Comparison of ENCODE assay signal across 8 cellular contexts in genomic region chr4:107719927-107720722, GRCh38. TPM values are rescaled to one million over a fixed set of nuclear protein-coding genes. Genes with fewer than 3 reads are reported as not detected.
A peak's percentile ranks its signal among the peaks of the same experiment; 100 is the strongest.
DNase-seq lines count a peak whose midpoint lies in the region; ATAC-seq, FAIRE-seq and TF ChIP-seq lines count a peak whose summit lies in the region.

PAPSS1 (minus strand) TSS chr4:107720234; CDS start chr4:107720179, 55 bp downstream.

- peak within 1 kb of the TSS; percentile 94 for H2AFZ ChIP-seq in fibroblast of lung (ENCODE audit: low read length)

- no peaks in the 10 kb centered on the region for H4K20me1 ChIP-seq in fibroblast of lung (ENCODE audit: control insufficient read depth, extremely low read depth, insufficient read depth, low read length)

- peak within 1 kb of the TSS; percentile 90 for H3K27ac ChIP-seq in RWPE1
- peak within 1 kb of the TSS; percentile 50 for H3K27ac ChIP-seq in fibroblast of lung (ENCODE audit: insufficient read depth, low read length)
- peak within 1 kb of the TSS; percentile 78 for H3K27ac ChIP-seq in naive thymus-derived CD4-positive, alpha-beta T cell (ENCODE audit: low read depth, low read length)

- intact Hi-C loops in naive thymus-derived CD4-positive, alpha-beta T cell (cut with micrococcal nuclease) = loop anchor here (1.0 to 10.0 kb wide), 16 partner anchors 17 to 1931 kb away; partner anchors contain the start of genes AIMP1 (in 2 of the 2), CYP2U1 (in 2 of the 2), HADH (in 2 of the 2) and MCUB (in 2 of the 2)

- H3K27ac Mint-ChIP-seq in activated T-helper 17 cell treated with anti-CD3 and anti-CD28 coated beads, Interleukin-2, amount 50 U/mL, for 72 hours = peak within 1 kb of the TSS; percentile 93
- peak within 1 kb of the TSS; percentile 93 to 99 (median 95) for H3K27ac Mint-ChIP-seq in naive thymus-derived CD4-positive, alpha-beta T cell
- peak within 1 kb of the TSS; percentile 83 for H3K27ac Mint-ChIP-seq in stimulated activated memory B cell treated with anti-CD40 and anti-IgM and Interleukin-4, amounts not matched to agents 10 μg/mL and 1 μg/mL and 100 μg/mL, for 72 hours

- peaks cover 6% of the 10 kb centered on the region for H3K36me3 Mint-ChIP-seq in activated T-helper 17 cell treated with anti-CD3 and anti-CD28 coated beads, Interleukin-2, amount 50 U/mL, for 72 hours (ENCODE audit: low read depth)
- H3K36me3 Mint-ChIP-seq in naive thymus-derived CD4-positive, alpha-beta T cell = peaks cover 0 to 12% (median 4%) of the 10 kb centered on the region in 5 donors
- H3K36me3 Mint-ChIP-seq in stimulated activated memory B cell treated with anti-CD40 and anti-IgM and Interleukin-4, amounts not matched to agents 10 μg/mL and 1 μg/mL and 100 μg/mL, for 72 hours = peaks cover 16% of the 10 kb centered on the region

- DNase-seq in ELF-1 (ENCODE audit: low read depth, low spot score) (peak; percentile 99), H54 (ENCODE audit: insufficient read length, low spot score) (peak; percentile 68), LoVo (ENCODE audit: low spot score) (peak; percentile 98), RWPE1 (ENCODE audit: low spot score) (peak; percentile 94), fibroblast of lung (ENCODE audit: low read depth in 2 of 2) (peak; percentile 96)
- DNase-seq in naive thymus-derived CD4-positive, alpha-beta T cell = peak; percentile 91 to 96 (median 94)

- peak; percentile 72 for TF ChIP-seq POLR2A in H54 (IDR thresholded peaks at IDR 0.05; ENCODE audit: low read depth, low read length)

- peak within 1 kb of the TSS; percentile 86 to 93 (median 88) for H3K4me3 ChIP-seq in fibroblast of lung (replicated peaks in 1 of 4; ENCODE audit: control extremely low read depth in 1 of 4, insufficient read depth in 1 of 4, low read depth in 3 of 4, low read length in 4 of 4)
- peak within 1 kb of the TSS; percentile 88 for H3K4me3 ChIP-seq in naive thymus-derived CD4-positive, alpha-beta T cell (ENCODE audit: low read length)

- H3K9me3 ChIP-seq in fibroblast of lung (ENCODE audit: control insufficient read depth, insufficient read depth, low read depth, low read length) = no peaks in the 10 kb centered on the region
- H3K9me3 ChIP-seq in naive thymus-derived CD4-positive, alpha-beta T cell (ENCODE audit: control insufficient read depth in 2 of 3, low read length in 3 of 3) = no peaks in the 10 kb centered on the region

- H3K27me3 Mint-ChIP-seq in activated T-helper 17 cell treated with anti-CD3 and anti-CD28 coated beads, Interleukin-2, amount 50 U/mL, for 72 hours = no peaks in the 10 kb centered on the region
- H3K27me3 Mint-ChIP-seq in naive thymus-derived CD4-positive, alpha-beta T cell = no peaks in the 10 kb centered on the region
- H3K27me3 Mint-ChIP-seq in stimulated activated memory B cell treated with anti-CD40 and anti-IgM and Interleukin-4, amounts not matched to agents 10 μg/mL and 1 μg/mL and 100 μg/mL, for 72 hours = no peaks in the 10 kb centered on the region

- H3K4me2 ChIP-seq in fibroblast of lung (ENCODE audit: extremely low read depth, insufficient read depth, low read length) = peak within 1 kb of the TSS; percentile 92

- H3K4me1 ChIP-seq in fibroblast of lung (ENCODE audit: control insufficient read depth, extremely low read depth, insufficient read depth, low read length) = peaks cover 6% of the 10 kb centered on the region
- peaks cover 4 to 12% of the 10 kb centered on the region in 2 donors for H3K4me1 ChIP-seq in naive thymus-derived CD4-positive, alpha-beta T cell (ENCODE audit: control insufficient read depth in 2 of 2, insufficient read depth in 2 of 2, low read length in 2 of 2)

- peak within 1 kb of the TSS; percentile 64 for H3K9ac ChIP-seq in fibroblast of lung (ENCODE audit: insufficient read depth, low read length)

- peak; percentile 33 for FAIRE-seq in H54 (lab: Jason Lieb, UNC)

- peaks cover 21% of the 10 kb centered on the region for H3K4me1 Mint-ChIP-seq in activated T-helper 17 cell treated with anti-CD3 and anti-CD28 coated beads, Interleukin-2, amount 50 U/mL, for 72 hours
- peaks cover 19 to 38% (median 32%) of the 10 kb centered on the region in 7 donors for H3K4me1 Mint-ChIP-seq in naive thymus-derived CD4-positive, alpha-beta T cell
- peaks cover 46% of the 10 kb centered on the region for H3K4me1 Mint-ChIP-seq in stimulated activated memory B cell treated with anti-CD40 and anti-IgM and Interleukin-4, amounts not matched to agents 10 μg/mL and 1 μg/mL and 100 μg/mL, for 72 hours

- no peaks in the 10 kb centered on the region for H3K9me3 Mint-ChIP-seq in activated T-helper 17 cell treated with anti-CD3 and anti-CD28 coated beads, Interleukin-2, amount 50 U/mL, for 72 hours
- H3K9me3 Mint-ChIP-seq in naive thymus-derived CD4-positive, alpha-beta T cell = peaks cover 0 to 3% (median 0%) of the 10 kb centered on the region in 11 donors
- H3K9me3 Mint-ChIP-seq in stimulated activated memory B cell treated with anti-CD40 and anti-IgM and Interleukin-4, amounts not matched to agents 10 μg/mL and 1 μg/mL and 100 μg/mL, for 72 hours = no peaks in the 10 kb centered on the region

- peak within 1 kb of the TSS; percentile 93 for H3K4me3 Mint-ChIP-seq in activated T-helper 17 cell treated with anti-CD3 and anti-CD28 coated beads, Interleukin-2, amount 50 U/mL, for 72 hours
- peak within 1 kb of the TSS; percentile 92 to 99 (median 96) for H3K4me3 Mint-ChIP-seq in naive thymus-derived CD4-positive, alpha-beta T cell
- peak within 1 kb of the TSS; percentile 94 for H3K4me3 Mint-ChIP-seq in stimulated activated memory B cell treated with anti-CD40 and anti-IgM and Interleukin-4, amounts not matched to agents 10 μg/mL and 1 μg/mL and 100 μg/mL, for 72 hours

- H3K79me2 ChIP-seq in fibroblast of lung (ENCODE audit: control insufficient read depth, insufficient read depth, low read length) = peaks cover 23% of the 10 kb centered on the region

- H3K36me3 ChIP-seq in fibroblast of lung (ENCODE audit: control insufficient read depth, insufficient read depth, low read length) = no peaks in the 10 kb centered on the region
- H3K36me3 ChIP-seq in naive thymus-derived CD4-positive, alpha-beta T cell (ENCODE audit: control insufficient read depth in 2 of 3, insufficient read depth in 3 of 3, low read length in 3 of 3) = peaks cover 0 to 3% (median 0%) of the 10 kb centered on the region in 3 experiments

- TF ChIP-seq CTCF in RWPE1 (conservative IDR thresholded peaks at IDR 0.05; ENCODE audit: low read depth) = no peak
- no peak for TF ChIP-seq CTCF in fibroblast of lung (conservative IDR thresholded peaks at IDR 0.05 in 1 of 2, IDR thresholded peaks at IDR 0.05 in 1 of 2; ENCODE audit: low read depth in 1 of 2, low read length in 2 of 2)

- CTCF ChIA-PET in RWPE1 (lab: Yijun Ruan, JAX) = interaction anchor here (0.9 kb wide), 1 partner anchor 17 kb away, joined by 3 read pairs; no protein-coding TSS in a partner anchor
- CTCF ChIA-PET in naive thymus-derived CD4-positive, alpha-beta T cell (lab: Charles Lee) = interaction anchor here (0.9 to 1.2 kb wide), 2 partner anchors 14 to 16 kb away, joined by 3 to 5 read pairs; no protein-coding TSS in a partner anchor

- H3K27me3 ChIP-seq in fibroblast of lung (ENCODE audit: control insufficient read depth, insufficient read depth, low read length) = no peaks in the 10 kb centered on the region
- H3K27me3 ChIP-seq in naive thymus-derived CD4-positive, alpha-beta T cell (ENCODE audit: control insufficient read depth in 2 of 2, insufficient read depth in 2 of 2, low read length in 2 of 2) = no peaks in the 10 kb centered on the region

- POLR2A ChIA-PET in RWPE1 (lab: Yijun Ruan, JAX; ENCODE audit: low non-redundant PET) = interaction anchor here (0.6 kb wide), 2 partner anchors 100 to 472 kb away, joined by 3 read pairs; no protein-coding TSS in a partner anchor
- POLR2A ChIA-PET in naive thymus-derived CD4-positive, alpha-beta T cell (lab: Charles Lee) = interaction anchor here (0.6 to 2.5 kb wide), 8 partner anchors 11 to 1681 kb away, joined by 3 to 17 read pairs (median 4); partner anchors contain the start of genes AIMP1, CYP2U1, HADH and RPL34

- ATAC-seq in activated T-helper 17 cell treated with anti-CD3 and anti-CD28 coated beads, Interleukin-2, amount 50 U/mL, for 72 hours (replicated peaks) = peak; percentile 89
- peak; percentile 94 for ATAC-seq in naive thymus-derived CD4-positive, alpha-beta T cell
- ATAC-seq in stimulated activated memory B cell treated with anti-CD40 and anti-IgM and Interleukin-4, amounts not matched to agents 10 μg/mL and 1 μg/mL and 100 μg/mL, for 72 hours = peak; percentile 96

RNA-seq across cellular contexts. Expression of gene PAPSS1, which starts in this region (rescaled TPM):
- total RNA-seq in activated T-helper 17 cell treated with anti-CD3 and anti-CD28 coated beads, Interleukin-2, amount 50 U/mL, for 72 hours = 10 to 100 TPM; 31.0 to 32.5 TPM
- total RNA-seq in fibroblast of lung = 44.9 and 59.9 TPM in 2 replicates
- polyA plus RNA-seq in fibroblast of lung = 70.3 and 93.6 TPM in 2 replicates
- 40.1 and 56.1 TPM in 2 replicates for polyA plus RNA-seq in fibroblast of lung (2012)
- polyA minus RNA-seq in fibroblast of lung (ENCODE audit: low replicate concordance) = 34.7 and 36.5 TPM in 2 replicates
- total RNA-seq in naive thymus-derived CD4-positive, alpha-beta T cell = 10 to 100 TPM in 4 of 5 experiments, 1 to 10 TPM in 1; 7.8 to 30.0 (median 16.1) TPM
- 10 to 100 TPM; 21.6 to 24.0 TPM for polyA plus RNA-seq in naive thymus-derived CD4-positive, alpha-beta T cell

Comparison
In these comparisons a context has a peak if more than half of its experiments do, and no peak if none do; other contexts are left out.
1. Peak in every context shown above with its lines: DNase-seq, ATAC-seq, H3K4me3 ChIP-seq and H3K27ac ChIP-seq.